Comparison of ENCODE assay signal across 26 cellular contexts in genomic region chr19:306151-306900, GRCh38. TPM values are rescaled to one million over a fixed set of nuclear protein-coding genes. Genes with fewer than 3 reads are reported as not detected.
DNase-seq lines count a peak whose midpoint lies in the region; ATAC-seq, FAIRE-seq and TF ChIP-seq lines count a peak whose summit lies in the region.
"Had no signal": no experiment of that assay in that cellular context is flagged by ENCODE, and none has a peak within 500 bp of the region (broad histone marks: within the 10 kb centered on the region; RNA-seq: fewer than 3 reads in every experiment).

No MANE protein-coding gene starts in this region.

- CTCF ChIA-PET in K562 (lab: Yijun Ruan, JAX; ENCODE audit: low intra/inter-chr PET ratio) = no interaction called here
- CTCF ChIA-PET in activated CD4-positive, alpha-beta memory T cell treated with anti-CD3 and anti-CD28 coated beads for 36 hours (lab: Charles Lee) = no interaction called here

- H3K79me1 ChIP-seq in neuronal stem cell (ENCODE audit: low read depth, low read length) = peaks cover 18% of the 10 kb centered on the region

- no TSS peak for BruUV-seq in K562 (replicated peaks; lab: Mats Ljungman, UMichigan)

- no peak overlapping the region for H2AK5ac ChIP-seq in neuronal stem cell (ENCODE audit: low read depth, low read length)

- H2BK15ac ChIP-seq in neuronal stem cell (ENCODE audit: low read length) = no peak overlapping the region

- TF ChIP-seq POLR2A in K562 (conservative IDR thresholded peaks at IDR 0.05) = no peak

- no peak for ATAC-seq in K562
- peak; percentile 6 for ATAC-seq in upper lobe of right lung
- no peak for ATAC-seq in T-helper 17 cell
- ATAC-seq: HCT116 had no signal

- H3K9me1 ChIP-seq in K562 (ENCODE audit: control insufficient read depth, insufficient read depth, low read length) = peaks cover 4% of the 10 kb centered on the region

- H3K4me2 ChIP-seq in K562 (ENCODE audit: insufficient read depth, low read length) (no peak overlapping the region), neuronal stem cell (ENCODE audit: insufficient read depth, low read length, poor library complexity, severe bottlenecking) (no peak overlapping the region)

- H3K14ac ChIP-seq in neuronal stem cell (ENCODE audit: low read length) = no peak overlapping the region

- H3K4me1 Mint-ChIP-seq in T-helper 17 cell = peaks cover 1% of the 10 kb centered on the region
- H3K4me1 Mint-ChIP-seq in activated CD4-positive, alpha-beta memory T cell treated with anti-CD3 and anti-CD28 coated beads for 36 hours (ENCODE audit: low read depth) = no peaks in the 10 kb centered on the region
- H3K4me1 Mint-ChIP-seq: CD8-positive, alpha-beta memory T cell; IgD-negative memory B cell had no signal

- no peak overlapping the region for H3K4ac ChIP-seq in neuronal stem cell (ENCODE audit: low read length)

- no peaks in the 10 kb centered on the region; the same call in 1 of the 2 replicates for H4K20me1 ChIP-seq in K562 (replicated peaks; ENCODE audit: control insufficient read depth, insufficient read depth, low read length)

- H3K4me1 ChIP-seq in left ventricle myocardium inferior = peaks cover 17% of the 10 kb centered on the region
- peaks cover 2 to 18% of the 10 kb centered on the region in 2 experiments; a peak in 4 of 5 replicates for H3K4me1 ChIP-seq in K562 (replicated peaks in 1 of 2; ENCODE audit: control insufficient read depth in 2 of 2, insufficient read depth in 2 of 2, low read length in 2 of 2)
- no peaks in the 10 kb centered on the region for H3K4me1 ChIP-seq in neuronal stem cell (ENCODE audit: control insufficient read depth in 2 of 2, insufficient read depth in 1 of 2, low read depth in 1 of 2, low read length in 2 of 2)
- no peaks in the 10 kb centered on the region for H3K4me1 ChIP-seq in upper lobe of right lung

- H3K27me3 Mint-ChIP-seq in T-helper 17 cell = no peaks in the 10 kb centered on the region
- no peaks in the 10 kb centered on the region for H3K27me3 Mint-ChIP-seq in activated CD4-positive, alpha-beta memory T cell treated with anti-CD3 and anti-CD28 coated beads for 36 hours
- H3K27me3 Mint-ChIP-seq: CD8-positive, alpha-beta memory T cell; IgD-negative memory B cell had no signal

- POLR2A ChIA-PET in K562 (lab: Yijun Ruan, JAX) = interaction anchor here (1.5 kb wide), 1 partner anchor 13 kb away, joined by 4 read pairs; no protein-coding TSS in a partner anchor
- POLR2A ChIA-PET in activated CD4-positive, alpha-beta memory T cell treated with anti-CD3 and anti-CD28 coated beads for 36 hours (lab: Charles Lee) = no interaction called here

- no peak overlapping the region; a peak in 1 of 4 replicates for H3K9ac ChIP-seq in K562 (ENCODE audit: insufficient read depth in 1 of 2, low read depth in 2 of 2, low read length in 2 of 2)
- no peak overlapping the region for H3K9ac ChIP-seq in neuronal stem cell (ENCODE audit: low read depth, low read length, poor library complexity)

- no peak overlapping the region for H3K27ac Mint-ChIP-seq in T-helper 17 cell
- H3K27ac Mint-ChIP-seq in activated CD4-positive, alpha-beta memory T cell treated with anti-CD3 and anti-CD28 coated beads for 36 hours = no peak overlapping the region
- H3K27ac Mint-ChIP-seq: CD8-positive, alpha-beta memory T cell; IgD-negative memory B cell had no signal

- in situ Hi-C loops in K562 (cut with MboI) = no loop called here

- H3K4me3 Mint-ChIP-seq in T-helper 17 cell = no peak overlapping the region
- H3K4me3 Mint-ChIP-seq in activated CD4-positive, alpha-beta memory T cell treated with anti-CD3 and anti-CD28 coated beads for 36 hours = no peak overlapping the region
- H3K4me3 Mint-ChIP-seq: CD8-positive, alpha-beta memory T cell; IgD-negative memory B cell had no signal

- H3K27ac ChIP-seq in left ventricle myocardium inferior (replicated peaks) (peak overlapping the region; percentile 78), K562 (ENCODE audit: extremely low read depth, low read depth, low read length) (no peak overlapping the region), neuronal stem cell (replicated peaks; ENCODE audit: low read length) (no peak overlapping the region), upper lobe of right lung (no peak overlapping the region)
- H3K27ac ChIP-seq: C4-2B had no signal

- H3K9me3 Mint-ChIP-seq in activated CD4-positive, alpha-beta memory T cell treated with anti-CD3 and anti-CD28 coated beads for 36 hours = no peaks in the 10 kb centered on the region
- H3K9me3 Mint-ChIP-seq: CD8-positive, alpha-beta memory T cell; IgD-negative memory B cell had no signal

- H2BK5ac ChIP-seq in neuronal stem cell (ENCODE audit: low read length) = peak overlapping the region; percentile 75

- H3K36me3 ChIP-seq in left ventricle myocardium inferior = peaks cover 54% of the 10 kb centered on the region
- H3K36me3 ChIP-seq in K562 (ENCODE audit: control insufficient read depth, insufficient read depth, low read length) = peaks cover 52% of the 10 kb centered on the region; the same call in 1 of the 3 replicates
- peaks cover 37 to 70% of the 10 kb centered on the region in 2 donors for H3K36me3 ChIP-seq in neuronal stem cell (replicated peaks in 1 of 2; ENCODE audit: control insufficient read depth in 2 of 2, insufficient read depth in 2 of 2, low read length in 2 of 2)
- peaks cover 52% of the 10 kb centered on the region for H3K36me3 ChIP-seq in upper lobe of right lung

- no peak overlapping the region for H3K18ac ChIP-seq in neuronal stem cell (ENCODE audit: low read length)

- FAIRE-seq in K562 (lab: Jason Lieb, UNC) = no peak
- FAIRE-seq: A204.1, GM18507, HTR-8/SVneo had no signal

- H4K91ac ChIP-seq in neuronal stem cell (ENCODE audit: low read depth, low read length, poor library complexity) = no peak overlapping the region

- DNase-seq in left ventricle myocardium inferior = no peak
- no peak for DNase-seq in cardiac septum (ENCODE audit: low spot score)
- DNase-seq in K562 (ENCODE audit: extremely low read depth in 1 of 4, low spot score in 3 of 4) = no peak
- DNase-seq in neuronal stem cell (ENCODE audit: low spot score) = no peak
- peak; percentile 59 for DNase-seq in upper lobe of right lung
- DNase-seq in T-helper 17 cell = no peak
- DNase-seq in activated CD4-positive, alpha-beta memory T cell treated with anti-CD3 and anti-CD28 coated beads for 36 hours = no peak
- DNase-seq: CD8-positive, alpha-beta memory T cell; DMS53; GDM1; GOT3; Karpas-422; MV-4-11; NCI-H1105 treated with DMSO at 0.1 percent for 48 hours; NCI-H2029 treated with DMSO at 0.1 percent for 48 hours; NCI-H345; NCI-H524; NCI-H82; OCI-M1; SHP77 had no signal

- TF ChIP-seq RAD21 in K562 (CRISPR knock-in tag; conservative IDR thresholded peaks at IDR 0.05 in 1 of 2, IDR thresholded peaks at IDR 0.05 in 1 of 2) = no peak

- no peak overlapping the region for H2BK12ac ChIP-seq in neuronal stem cell (ENCODE audit: low read length)

- no peak overlapping the region for H4K8ac ChIP-seq in neuronal stem cell (ENCODE audit: low read depth, low read length)

- H2BK120ac ChIP-seq in neuronal stem cell (ENCODE audit: low read depth, low read length) = no peak overlapping the region

- TF ChIP-seq EP300 in K562 (IDR thresholded peaks at IDR 0.05; ENCODE audit: low read length) = no peak

- H3K9me3 ChIP-seq in left ventricle myocardium inferior (replicated peaks) = no peaks in the 10 kb centered on the region
- no peaks in the 10 kb centered on the region for H3K9me3 ChIP-seq in K562 (replicated peaks; ENCODE audit: control insufficient read depth, insufficient read depth, low read depth, low read length)
- H3K9me3 ChIP-seq in neuronal stem cell (replicated peaks in 1 of 2; ENCODE audit: control insufficient read depth in 2 of 2, insufficient read depth in 1 of 2, low read depth in 1 of 2, low read length in 2 of 2) = no peaks in the 10 kb centered on the region
- H3K9me3 ChIP-seq in upper lobe of right lung = no peaks in the 10 kb centered on the region
- H3K9me3 ChIP-seq in T-helper 17 cell (ENCODE audit: control insufficient read depth, low read length, poor library complexity, severe bottlenecking) = no peaks in the 10 kb centered on the region

- intact Hi-C loops in left ventricle myocardium inferior (cut with micrococcal nuclease) (no loop called here), cardiac septum (cut with DNase I) (no loop called here), K562 (cut with micrococcal nuclease) (no loop called here), upper lobe of right lung (cut with DNase I) (no loop called here)
- intact Hi-C loops in activated CD4-positive, alpha-beta memory T cell treated with anti-CD3 and anti-CD28 coated beads for 36 hours (cut with micrococcal nuclease) = no loop called here

- H3K27me3 ChIP-seq in left ventricle myocardium inferior (ENCODE audit: low read depth) = no peaks in the 10 kb centered on the region
- H3K27me3 ChIP-seq in K562 (ENCODE audit: control insufficient read depth in 2 of 2, insufficient read depth in 2 of 2, low read length in 2 of 2) = no peaks in the 10 kb centered on the region
- no peaks in the 10 kb centered on the region for H3K27me3 ChIP-seq in neuronal stem cell (ENCODE audit: control insufficient read depth in 3 of 3, insufficient read depth in 3 of 3, low read depth in 1 of 3, low read length in 3 of 3)
- no peaks in the 10 kb centered on the region for H3K27me3 ChIP-seq in upper lobe of right lung

- peaks cover 5% of the 10 kb centered on the region for H3K36me3 Mint-ChIP-seq in T-helper 17 cell (ENCODE audit: low read depth)
- H3K36me3 Mint-ChIP-seq in activated CD4-positive, alpha-beta memory T cell treated with anti-CD3 and anti-CD28 coated beads for 36 hours = peaks cover 13% of the 10 kb centered on the region

- H3K4me3 ChIP-seq in left ventricle myocardium inferior (no peak overlapping the region), K562 (no peak overlapping the region), neuronal stem cell (ENCODE audit: low read length in 2 of 2) (no peak overlapping the region), upper lobe of right lung (no peak overlapping the region)

- H3K79me2 ChIP-seq in K562 (ENCODE audit: control insufficient read depth, insufficient read depth, low read length) = peaks cover 6% of the 10 kb centered on the region; the same call in 1 of the 3 replicates

- H3K23ac ChIP-seq in neuronal stem cell (ENCODE audit: low read depth, low read length, poor library complexity) = peak overlapping the region; percentile 43

- TF ChIP-seq CTCF in left ventricle myocardium inferior (IDR thresholded peaks at IDR 0.05; ENCODE audit: borderline replicate concordance) (no peak), K562 (IDR thresholded peaks at IDR 0.05 in 2 of 3, conservative IDR thresholded peaks at IDR 0.05 in 1 of 3; ENCODE audit: insufficient read depth in 2 of 3, low read depth in 1 of 3, low read length in 3 of 3) (no peak), upper lobe of right lung (IDR thresholded peaks at IDR 0.05) (no peak)

- H2AFZ ChIP-seq in K562 (ENCODE audit: low read depth, low read length) (no peak overlapping the region), neuronal stem cell (ENCODE audit: low read length) (no peak overlapping the region)

- 93% methylated on average over 24 of the region's 50 CpGs for WGBS in K562 (ENCODE audit: insufficient coverage, low coverage, missing lambda C conversion rate)
- WGBS in neuronal stem cell (ENCODE audit: extremely low coverage in 2 of 2, insufficient read length in 2 of 2, insufficient replicate concordance in 1 of 2), 2 donors = no CpG with 5 or more reads among the region's 50 CpGs

RNA-seq across cellular contexts. Expression of gene PLPP2, which starts 15.1 kb away (rescaled TPM):
- total RNA-seq in left ventricle myocardium inferior (not detected), cardiac septum (0.81 TPM), K562 (2014; rRNA removed) (3.1 and 4.0 TPM in 2 replicates), K562 (2014; rRNA removed; fragmentation: Illumina TruSeq; extraction: Trizol) (0.67 and 2.0 TPM in 2 replicates), K562 (2015; rRNA removed; fragmentation: Illumina TruSeq; extraction: Trizol) (0.51 and 0.64 TPM in 2 replicates), K562 (2021) (3.9 and 4.4 TPM in 2 replicates), upper lobe of right lung (5.7 TPM), T-helper 17 cell (1 to 10 TPM in 1 of 2 donors, under 1 TPM in 1; 0.60 to 2.3 TPM)
- total RNA-seq in K562 (2011; cell fraction: chromatin; rRNA removed; ENCODE audit: low replicate concordance) = 6.2 and 17.1 TPM in 2 replicates
- 17.7 and 19.1 TPM in 2 replicates for total RNA-seq in K562 (2011; cell fraction: nucleolus; rRNA removed)
- total RNA-seq in K562 (2011; cell fraction: nucleoplasm; rRNA removed) = 13.8 and 19.1 TPM in 2 replicates
- polyA plus RNA-seq in K562 (2011; rRNA removed) (1.1 and 2.5 TPM in 2 replicates), K562 (2014; fragmentation: Illumina TruSeq; extraction: Trizol) (3.1 and 3.4 TPM in 2 replicates), K562 (2014; fragmentation: Nextera tagmentation; extraction: Ambion mirVana) (under 1 TPM in 1 of 2 experiments, not detected in 1; 0.56 TPM), K562 (2014; rRNA removed) (2.0 and 2.2 TPM in 2 replicates)
- polyA plus RNA-seq in K562 (2011; cell fraction: cytosol; rRNA removed) = 1.9 and 11.7 TPM in 2 replicates
- polyA plus RNA-seq in K562 (2011; cell fraction: nucleus; rRNA removed) = 2.4 and 12.0 TPM in 2 replicates
- polyA plus RNA-seq in K562 (2012) = 0.58 and 1.5 TPM in 2 replicates
- 0.63 and 3.3 TPM in 2 replicates for polyA minus RNA-seq in K562 (2011; rRNA and poly(A)+ RNA removed)
- 2.7 TPM in 1 of 2 replicates, not detected in the other for polyA minus RNA-seq in K562 (2011; cell fraction: cytosol; rRNA and poly(A)+ RNA removed)
- polyA minus RNA-seq in K562 (2011; cell fraction: nucleus; rRNA and poly(A)+ RNA removed) = 0.44 and 1.5 TPM in 2 replicates
- 0.77 TPM for polyA plus RNA-seq in neuronal stem cell (2013, experiment 1 of 2)
- 0.65 TPM for polyA plus RNA-seq in neuronal stem cell (2013, experiment 2 of 2)
- total RNA-seq in activated CD4-positive, alpha-beta memory T cell treated with anti-CD3 and anti-CD28 coated beads for 36 hours = under 1 TPM; 0.51 to 0.67 TPM
- total RNA-seq: CD8-positive, alpha-beta memory T cell had no signal

RNA-seq across cellular contexts. Expression of gene MIER2, which starts 38.3 kb away (rescaled TPM):
- 15.9 TPM for total RNA-seq in left ventricle myocardium inferior
- 21.8 TPM for total RNA-seq in cardiac septum
- total RNA-seq in K562 (2011; cell fraction: chromatin; rRNA removed; ENCODE audit: low replicate concordance) = 96.1 and 210 TPM in 2 replicates
- total RNA-seq in K562 (2011; cell fraction: nucleolus; rRNA removed) = 97.7 and 120 TPM in 2 replicates
- total RNA-seq in K562 (2011; cell fraction: nucleoplasm; rRNA removed) = 88.2 and 108 TPM in 2 replicates
- 18.0 and 23.8 TPM in 2 replicates for total RNA-seq in K562 (2014; rRNA removed)
- total RNA-seq in K562 (2014; rRNA removed; fragmentation: Illumina TruSeq; extraction: Trizol) = 11.4 and 13.7 TPM in 2 replicates
- 15.2 and 15.6 TPM in 2 replicates for total RNA-seq in K562 (2015; rRNA removed; fragmentation: Illumina TruSeq; extraction: Trizol)
- total RNA-seq in K562 (2021) = 33.0 and 34.7 TPM in 2 replicates
- 13.0 and 17.2 TPM in 2 replicates for polyA plus RNA-seq in K562 (2011; rRNA removed)
- 15.0 and 27.6 TPM in 2 replicates for polyA plus RNA-seq in K562 (2011; cell fraction: cytosol; rRNA removed)
- 70.0 and 127 TPM in 2 replicates for polyA plus RNA-seq in K562 (2011; cell fraction: nucleus; rRNA removed)
- polyA plus RNA-seq in K562 (2012) = 22.7 and 32.9 TPM in 2 replicates
- polyA plus RNA-seq in K562 (2014; fragmentation: Illumina TruSeq; extraction: Trizol) = 24.3 and 32.5 TPM in 2 replicates
- polyA plus RNA-seq in K562 (2014; fragmentation: Nextera tagmentation; extraction: Ambion mirVana) = under 1 TPM; 0.46 to 0.48 TPM
- 20.5 and 32.9 TPM in 2 replicates for polyA plus RNA-seq in K562 (2014; rRNA removed)
- polyA minus RNA-seq in K562 (2011; rRNA and poly(A)+ RNA removed) = 39.5 and 48.7 TPM in 2 replicates
- polyA minus RNA-seq in K562 (2011; cell fraction: cytosol; rRNA and poly(A)+ RNA removed) = 15.7 and 31.0 TPM in 2 replicates
- 37.3 and 44.9 TPM in 2 replicates for polyA minus RNA-seq in K562 (2011; cell fraction: nucleus; rRNA and poly(A)+ RNA removed)
- 40.2 TPM for polyA plus RNA-seq in neuronal stem cell (2013, experiment 1 of 2)
- 41.0 TPM for polyA plus RNA-seq in neuronal stem cell (2013, experiment 2 of 2)
- 43.1 TPM for total RNA-seq in upper lobe of right lung
- 10 to 100 TPM; 13.1 to 13.8 TPM for total RNA-seq in T-helper 17 cell
- total RNA-seq in activated CD4-positive, alpha-beta memory T cell treated with anti-CD3 and anti-CD28 coated beads for 36 hours = 10 to 100 TPM; 22.1 to 23.1 TPM
